In genomic region chr3:172750368-172751187, GRCh38 we compare ENCODE assay signal across 8 cellular contexts. TPM values are rescaled to one million over a fixed set of nuclear protein-coding genes. Genes with fewer than 3 reads are reported as not detected.
DNase-seq lines count a peak whose midpoint lies in the region; ATAC-seq and TF ChIP-seq lines count a peak whose summit lies in the region.

ECT2 (plus strand) TSS chr3:172750726; CDS start chr3:172754531, 3,805 bp downstream.

- H3K27me3 ChIP-seq in testis = no peaks in the 10 kb centered on the region

- H3K9me3 ChIP-seq in testis = no peaks in the 10 kb centered on the region

- peak within 1 kb of the TSS; percentile 97 to 99 for H3K27ac Mint-ChIP-seq in activated naive CD4-positive, alpha-beta T cell treated with anti-CD3 and anti-CD28 coated beads, Interleukin-2, amount 50 U/mL, for 72 hours

- 0% methylated on average over 21 to 50 of the region's 50 CpGs for WGBS in testis, 2 donors

- peak within 1 kb of the TSS; percentile 53 to 79 for H3K27ac ChIP-seq in testis

- no peaks in the 10 kb centered on the region for H3K9me3 Mint-ChIP-seq in activated naive CD4-positive, alpha-beta T cell treated with anti-CD3 and anti-CD28 coated beads, Interleukin-2, amount 50 U/mL, for 72 hours

- no peaks in the 10 kb centered on the region for H3K36me3 ChIP-seq in testis (ENCODE audit: low read depth, missing control alignments)

- TF ChIP-seq POLR2A in testis (IDR thresholded peaks at IDR 0.05) = no peak

- ATAC-seq in HG02623 (IDR thresholded peaks at IDR 0.05; ENCODE audit: unreplicated experiment) = peak; percentile 98
- peak; percentile 99 for ATAC-seq in activated naive CD4-positive, alpha-beta T cell treated with anti-CD3 and anti-CD28 coated beads, Interleukin-2, amount 50 U/mL, for 72 hours

- peak; percentile 99 for DNase-seq in GM12864 (ENCODE audit: low read depth)
- peak; percentile 99 for DNase-seq in NCI-H1092 treated with DMSO at 0.1 percent for 48 hours (lab: John Stamatoyannopoulos, UW)
- peak; percentile 97 for DNase-seq in SKM-1 (lab: John Stamatoyannopoulos, UW; ENCODE audit: unreplicated experiment)
- peak; percentile 94 to 96 for DNase-seq in activated naive CD4-positive, alpha-beta T cell treated with anti-CD3 and anti-CD28 coated beads, Interleukin-2, amount 50 U/mL, for 72 hours (ENCODE audit: low spot score in 2 of 2)
- DNase-seq in glomerular endothelial cell (ENCODE audit: extremely low read depth, low read depth, low spot score) = peak; percentile 99
- DNase-seq in occipital lobe (lab: John Stamatoyannopoulos, UW) = peak; percentile 99
- peak; percentile 100 for DNase-seq in testis

- peak; percentile 65 for TF ChIP-seq CTCF in GM12864 (IDR thresholded peaks at IDR 0.05; ENCODE audit: low read depth, low read length, missing control alignments)
- peak; percentile 41 to 72 (median 65) for TF ChIP-seq CTCF in testis (IDR thresholded peaks at IDR 0.05)

- H3K4me1 ChIP-seq in testis = no peaks in the 10 kb centered on the region

- intact Hi-C loops in testis (cut with DNase I; ENCODE audit: low total_unique reads) = no loop called here

- H3K4me3 ChIP-seq in GM12864 (ENCODE audit: low read depth, low read length) = peak within 1 kb of the TSS; percentile 89
- peak within 1 kb of the TSS; percentile 70 to 86 for H3K4me3 ChIP-seq in testis

- peaks cover 14 to 32% of the 10 kb centered on the region in 2 donors for H3K36me3 Mint-ChIP-seq in activated naive CD4-positive, alpha-beta T cell treated with anti-CD3 and anti-CD28 coated beads, Interleukin-2, amount 50 U/mL, for 72 hours

RNA-seq across cellular contexts. Expression of gene ECT2, which starts in this region (rescaled TPM):
- total RNA-seq in activated naive CD4-positive, alpha-beta T cell treated with anti-CD3 and anti-CD28 coated beads, Interleukin-2, amount 50 U/mL, for 72 hours = 10 to 100 TPM; 42.9 to 72.3 TPM
- 23.0 and 27.4 TPM in 2 replicates for total RNA-seq in glomerular endothelial cell
- total RNA-seq in occipital lobe = 12.6 TPM
- total RNA-seq in testis = 10 to 100 TPM; 20.8 to 33.3 TPM
- 21.9 TPM for polyA plus RNA-seq in testis (ENCODE audit: insufficient read depth, low read depth, low replicate concordance)

Comparison
In these comparisons a context has a peak if more than half of its experiments do, and no peak if none do; other contexts are left out.
1. Peak in every context shown above with its lines: DNase-seq, ATAC-seq, H3K4me3 ChIP-seq and H3K27ac ChIP-seq.